ENCODE assay signal across 3 cellular contexts in the genomic region with DNA sequence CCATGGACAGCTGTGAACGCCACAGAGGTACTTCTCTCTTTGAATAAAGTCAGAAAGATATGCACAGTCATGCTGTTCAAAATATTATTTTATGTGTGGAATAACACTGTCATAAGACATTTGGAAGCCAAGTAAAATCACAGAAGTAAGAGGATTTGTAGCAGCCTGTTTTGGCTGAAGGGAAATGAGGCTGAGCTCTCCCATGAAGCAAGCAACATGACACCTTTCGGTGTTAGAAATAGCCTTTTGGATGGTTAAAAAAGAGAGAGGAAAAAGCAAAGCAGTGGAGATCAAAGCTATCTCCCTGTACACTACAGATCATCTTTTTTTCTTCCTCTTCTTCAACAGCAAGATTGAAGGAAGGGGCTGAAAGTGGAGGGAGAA.
TF ChIP-seq lines count a peak whose summit lies in the region.

No MANE protein-coding gene starts in this region.

TF ChIP-seq in SK-N-SH, 30 proteins besides CTCF, POLR2A, EP300 and RAD21 (continues in another document):
- TF ChIP-seq, protein P1, sequence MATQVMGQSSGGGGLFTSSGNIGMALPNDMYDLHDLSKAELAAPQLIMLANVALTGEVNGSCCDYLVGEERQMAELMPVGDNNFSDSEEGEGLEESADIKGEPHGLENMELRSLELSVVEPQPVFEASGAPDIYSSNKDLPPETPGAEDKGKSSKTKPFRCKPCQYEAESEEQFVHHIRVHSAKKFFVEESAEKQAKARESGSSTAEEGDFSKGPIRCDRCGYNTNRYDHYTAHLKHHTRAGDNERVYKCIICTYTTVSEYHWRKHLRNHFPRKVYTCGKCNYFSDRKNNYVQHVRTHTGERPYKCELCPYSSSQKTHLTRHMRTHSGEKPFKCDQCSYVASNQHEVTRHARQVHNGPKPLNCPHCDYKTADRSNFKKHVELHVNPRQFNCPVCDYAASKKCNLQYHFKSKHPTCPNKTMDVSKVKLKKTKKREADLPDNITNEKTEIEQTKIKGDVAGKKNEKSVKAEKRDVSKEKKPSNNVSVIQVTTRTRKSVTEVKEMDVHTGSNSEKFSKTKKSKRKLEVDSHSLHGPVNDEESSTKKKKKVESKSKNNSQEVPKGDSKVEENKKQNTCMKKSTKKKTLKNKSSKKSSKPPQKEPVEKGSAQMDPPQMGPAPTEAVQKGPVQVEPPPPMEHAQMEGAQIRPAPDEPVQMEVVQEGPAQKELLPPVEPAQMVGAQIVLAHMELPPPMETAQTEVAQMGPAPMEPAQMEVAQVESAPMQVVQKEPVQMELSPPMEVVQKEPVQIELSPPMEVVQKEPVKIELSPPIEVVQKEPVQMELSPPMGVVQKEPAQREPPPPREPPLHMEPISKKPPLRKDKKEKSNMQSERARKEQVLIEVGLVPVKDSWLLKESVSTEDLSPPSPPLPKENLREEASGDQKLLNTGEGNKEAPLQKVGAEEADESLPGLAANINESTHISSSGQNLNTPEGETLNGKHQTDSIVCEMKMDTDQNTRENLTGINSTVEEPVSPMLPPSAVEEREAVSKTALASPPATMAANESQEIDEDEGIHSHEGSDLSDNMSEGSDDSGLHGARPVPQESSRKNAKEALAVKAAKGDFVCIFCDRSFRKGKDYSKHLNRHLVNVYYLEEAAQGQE (IDR thresholded peaks at IDR 0.05; ENCODE audit: low read depth, low read length), result no peak
- no peak for TF ChIP-seq MXI1 (IDR thresholded peaks at IDR 0.05; ENCODE audit: low read depth, low read length)
- TF ChIP-seq RCOR1 (IDR thresholded peaks at IDR 0.05; ENCODE audit: low read length), result no peak
- TF ChIP-seq, protein P2, sequence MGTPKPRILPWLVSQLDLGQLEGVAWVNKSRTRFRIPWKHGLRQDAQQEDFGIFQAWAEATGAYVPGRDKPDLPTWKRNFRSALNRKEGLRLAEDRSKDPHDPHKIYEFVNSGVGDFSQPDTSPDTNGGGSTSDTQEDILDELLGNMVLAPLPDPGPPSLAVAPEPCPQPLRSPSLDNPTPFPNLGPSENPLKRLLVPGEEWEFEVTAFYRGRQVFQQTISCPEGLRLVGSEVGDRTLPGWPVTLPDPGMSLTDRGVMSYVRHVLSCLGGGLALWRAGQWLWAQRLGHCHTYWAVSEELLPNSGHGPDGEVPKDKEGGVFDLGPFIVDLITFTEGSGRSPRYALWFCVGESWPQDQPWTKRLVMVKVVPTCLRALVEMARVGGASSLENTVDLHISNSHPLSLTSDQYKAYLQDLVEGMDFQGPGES (IDR thresholded peaks at IDR 0.05; ENCODE audit: low read depth, low read length), result no peak
- no peak for TF ChIP-seq TEAD4 (IDR thresholded peaks at IDR 0.05; ENCODE audit: borderline replicate concordance, insufficient read depth)
- TF ChIP-seq NFIC (IDR thresholded peaks at IDR 0.05; ENCODE audit: borderline replicate concordance), result no peak
- TF ChIP-seq, protein P3, sequence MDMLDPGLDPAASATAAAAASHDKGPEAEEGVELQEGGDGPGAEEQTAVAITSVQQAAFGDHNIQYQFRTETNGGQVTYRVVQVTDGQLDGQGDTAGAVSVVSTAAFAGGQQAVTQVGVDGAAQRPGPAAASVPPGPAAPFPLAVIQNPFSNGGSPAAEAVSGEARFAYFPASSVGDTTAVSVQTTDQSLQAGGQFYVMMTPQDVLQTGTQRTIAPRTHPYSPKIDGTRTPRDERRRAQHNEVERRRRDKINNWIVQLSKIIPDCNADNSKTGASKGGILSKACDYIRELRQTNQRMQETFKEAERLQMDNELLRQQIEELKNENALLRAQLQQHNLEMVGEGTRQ (IDR thresholded peaks at IDR 0.05; ENCODE audit: borderline replicate concordance, low read depth, low read length), result no peak
- TF ChIP-seq, protein P4, sequence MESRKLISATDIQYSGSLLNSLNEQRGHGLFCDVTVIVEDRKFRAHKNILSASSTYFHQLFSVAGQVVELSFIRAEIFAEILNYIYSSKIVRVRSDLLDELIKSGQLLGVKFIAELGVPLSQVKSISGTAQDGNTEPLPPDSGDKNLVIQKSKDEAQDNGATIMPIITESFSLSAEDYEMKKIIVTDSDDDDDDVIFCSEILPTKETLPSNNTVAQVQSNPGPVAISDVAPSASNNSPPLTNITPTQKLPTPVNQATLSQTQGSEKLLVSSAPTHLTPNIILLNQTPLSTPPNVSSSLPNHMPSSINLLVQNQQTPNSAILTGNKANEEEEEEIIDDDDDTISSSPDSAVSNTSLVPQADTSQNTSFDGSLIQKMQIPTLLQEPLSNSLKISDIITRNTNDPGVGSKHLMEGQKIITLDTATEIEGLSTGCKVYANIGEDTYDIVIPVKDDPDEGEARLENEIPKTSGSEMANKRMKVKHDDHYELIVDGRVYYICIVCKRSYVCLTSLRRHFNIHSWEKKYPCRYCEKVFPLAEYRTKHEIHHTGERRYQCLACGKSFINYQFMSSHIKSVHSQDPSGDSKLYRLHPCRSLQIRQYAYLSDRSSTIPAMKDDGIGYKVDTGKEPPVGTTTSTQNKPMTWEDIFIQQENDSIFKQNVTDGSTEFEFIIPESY (IDR thresholded peaks at IDR 0.05; ENCODE audit: borderline replicate concordance, low read depth), result no peak

TF ChIP-seq in SK-N-SH treated with all-trans-retinoic acid at 6 μM for 48 hours, 23 proteins besides CTCF, POLR2A, EP300 and RAD21 (continued from another document):
- TF ChIP-seq, protein P5, sequence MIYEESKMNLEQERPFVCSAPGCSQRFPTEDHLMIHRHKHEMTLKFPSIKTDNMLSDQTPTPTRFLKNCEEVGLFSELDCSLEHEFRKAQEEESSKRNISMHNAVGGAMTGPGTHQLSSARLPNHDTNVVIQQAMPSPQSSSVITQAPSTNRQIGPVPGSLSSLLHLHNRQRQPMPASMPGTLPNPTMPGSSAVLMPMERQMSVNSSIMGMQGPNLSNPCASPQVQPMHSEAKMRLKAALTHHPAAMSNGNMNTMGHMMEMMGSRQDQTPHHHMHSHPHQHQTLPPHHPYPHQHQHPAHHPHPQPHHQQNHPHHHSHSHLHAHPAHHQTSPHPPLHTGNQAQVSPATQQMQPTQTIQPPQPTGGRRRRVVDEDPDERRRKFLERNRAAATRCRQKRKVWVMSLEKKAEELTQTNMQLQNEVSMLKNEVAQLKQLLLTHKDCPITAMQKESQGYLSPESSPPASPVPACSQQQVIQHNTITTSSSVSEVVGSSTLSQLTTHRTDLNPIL (CRISPR knock-in tag; IDR thresholded peaks at IDR 0.05; ENCODE audit: low read depth), result no peak
- TF ChIP-seq TOX (CRISPR knock-in tag; IDR thresholded peaks at IDR 0.05; ENCODE audit: borderline replicate concordance) (no peak), ZFP3 (CRISPR knock-in tag; IDR thresholded peaks at IDR 0.05) (no peak), ZNF70 (CRISPR knock-in tag; IDR thresholded peaks at IDR 0.05) (no peak), OSR1 (CRISPR knock-in tag; IDR thresholded peaks at IDR 0.05) (no peak), GLIS3 (CRISPR knock-in tag; IDR thresholded peaks at IDR 0.05) (no peak), RARB (CRISPR knock-in tag; IDR thresholded peaks at IDR 0.05) (no peak), ZNF565 (CRISPR knock-in tag; conservative IDR thresholded peaks at IDR 0.05; ENCODE audit: low read depth) (no peak), ZFP30 (CRISPR knock-in tag; IDR thresholded peaks at IDR 0.05) (no peak), ESRRG (CRISPR knock-in tag; IDR thresholded peaks at IDR 0.05) (no peak), BACH2 (CRISPR knock-in tag; IDR thresholded peaks at IDR 0.05; ENCODE audit: borderline replicate concordance) (no peak), SNAI2 (CRISPR knock-in tag; IDR thresholded peaks at IDR 0.05) (no peak)
- TF ChIP-seq, protein P6, sequence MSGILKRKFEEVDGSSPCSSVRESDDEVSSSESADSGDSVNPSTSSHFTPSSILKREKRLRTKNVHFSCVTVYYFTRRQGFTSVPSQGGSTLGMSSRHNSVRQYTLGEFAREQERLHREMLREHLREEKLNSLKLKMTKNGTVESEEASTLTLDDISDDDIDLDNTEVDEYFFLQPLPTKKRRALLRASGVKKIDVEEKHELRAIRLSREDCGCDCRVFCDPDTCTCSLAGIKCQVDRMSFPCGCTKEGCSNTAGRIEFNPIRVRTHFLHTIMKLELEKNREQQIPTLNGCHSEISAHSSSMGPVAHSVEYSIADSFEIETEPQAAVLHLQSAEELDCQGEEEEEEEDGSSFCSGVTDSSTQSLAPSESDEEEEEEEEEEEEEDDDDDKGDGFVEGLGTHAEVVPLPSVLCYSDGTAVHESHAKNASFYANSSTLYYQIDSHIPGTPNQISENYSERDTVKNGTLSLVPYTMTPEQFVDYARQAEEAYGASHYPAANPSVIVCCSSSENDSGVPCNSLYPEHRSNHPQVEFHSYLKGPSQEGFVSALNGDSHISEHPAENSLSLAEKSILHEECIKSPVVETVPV (CRISPR knock-in tag; IDR thresholded peaks at IDR 0.05), result no peak
- TF ChIP-seq, protein P7, sequence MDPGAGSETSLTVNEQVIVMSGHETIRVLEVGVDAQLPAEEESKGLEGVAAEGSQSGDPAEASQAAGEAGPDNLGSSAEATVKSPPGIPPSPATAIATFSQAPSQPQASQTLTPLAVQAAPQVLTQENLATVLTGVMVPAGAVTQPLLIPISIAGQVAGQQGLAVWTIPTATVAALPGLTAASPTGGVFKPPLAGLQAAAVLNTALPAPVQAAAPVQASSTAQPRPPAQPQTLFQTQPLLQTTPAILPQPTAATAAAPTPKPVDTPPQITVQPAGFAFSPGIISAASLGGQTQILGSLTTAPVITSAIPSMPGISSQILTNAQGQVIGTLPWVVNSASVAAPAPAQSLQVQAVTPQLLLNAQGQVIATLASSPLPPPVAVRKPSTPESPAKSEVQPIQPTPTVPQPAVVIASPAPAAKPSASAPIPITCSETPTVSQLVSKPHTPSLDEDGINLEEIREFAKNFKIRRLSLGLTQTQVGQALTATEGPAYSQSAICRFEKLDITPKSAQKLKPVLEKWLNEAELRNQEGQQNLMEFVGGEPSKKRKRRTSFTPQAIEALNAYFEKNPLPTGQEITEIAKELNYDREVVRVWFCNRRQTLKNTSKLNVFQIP (CRISPR knock-in tag; IDR thresholded peaks at IDR 0.05; ENCODE audit: borderline replicate concordance, low read depth), result no peak

TF ChIP-seq in neural cell, 6 proteins besides CTCF, POLR2A, EP300 and RAD21 (continued from another document):
- TF ChIP-seq, protein P1 (IDR thresholded peaks at IDR 0.05; ENCODE audit: borderline replicate concordance), result no peak
- no peak for TF ChIP-seq EZH2 (IDR thresholded peaks at IDR 0.05; ENCODE audit: borderline replicate concordance, insufficient read depth, low read length, poor library complexity, severe bottlenecking)
